Comparison of ENCODE assay signal across 8 cellular contexts in the genomic region with DNA sequence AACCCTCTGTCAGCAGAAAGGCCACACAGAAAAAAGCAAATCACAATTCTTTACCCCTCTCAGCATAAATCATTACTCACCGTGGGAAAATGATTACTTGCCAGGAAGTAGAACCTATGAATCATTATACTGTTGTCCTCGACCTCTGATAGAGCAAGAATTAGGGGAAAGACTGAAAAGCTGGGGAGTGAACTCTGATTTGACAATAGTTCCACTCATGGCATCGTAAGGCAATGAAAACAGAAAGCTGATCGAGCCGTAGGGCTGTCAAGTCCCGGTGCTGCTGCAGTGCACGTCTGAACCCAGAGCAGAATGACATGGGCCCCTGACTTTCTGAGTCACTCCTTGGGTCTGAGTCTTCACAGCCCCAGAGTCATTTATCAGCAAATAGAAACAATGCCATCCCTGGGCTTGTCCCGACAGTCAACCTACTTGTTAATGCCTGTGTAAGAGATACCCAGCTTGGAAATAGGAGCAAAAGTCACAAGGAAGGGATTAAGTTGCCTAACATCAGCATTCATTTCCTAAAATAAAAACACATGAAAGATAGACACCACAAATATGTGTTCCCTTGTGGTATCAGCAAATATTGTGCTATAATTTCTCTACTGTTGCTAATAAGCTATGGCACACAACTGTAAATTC.
A peak's percentile ranks its signal among the peaks of the same experiment; 100 is the strongest.
DNase-seq lines count a peak whose midpoint lies in the region; ATAC-seq and TF ChIP-seq lines count a peak whose summit lies in the region.

No MANE protein-coding gene starts in this region.

- peaks cover 0 to 60% (median 23%) of the 10 kb centered on the region in 4 donors for H3K4me1 ChIP-seq in tibial artery

- no peaks in the 10 kb centered on the region for H3K27me3 Mint-ChIP-seq in dendritic cell treated with granulocyte-macrophage colony-stimulating factor and Interleukin-4, amounts not matched to agents 40 ng/mL and 50 ng/mL, for 4 days

- no peaks in the 10 kb centered on the region for H3K9me3 ChIP-seq in tibial artery

- peak overlapping the region; percentile 9 to 11 for H3K4me3 ChIP-seq in tibial artery

- ATAC-seq in Right ventricle myocardium inferior (peak; percentile 31), HG02981 (IDR thresholded peaks at IDR 0.05; ENCODE audit: unreplicated experiment) (peak; percentile 38)

- H3K4me3 Mint-ChIP-seq in dendritic cell treated with granulocyte-macrophage colony-stimulating factor and Interleukin-4, amounts not matched to agents 40 ng/mL and 50 ng/mL, for 4 days, result peak overlapping the region; percentile 48

- no peaks in the 10 kb centered on the region for H3K27me3 ChIP-seq in tibial artery

- H3K36me3 ChIP-seq in tibial artery, result no peaks in the 10 kb centered on the region

- no peak for DNase-seq in Right ventricle myocardium inferior (ENCODE audit: missing footprints)
- DNase-seq in cardiac septum (ENCODE audit: low spot score), result no peak
- DNase-seq in RPMI7951 (ENCODE audit: low read depth), result peak; percentile 87
- peak; percentile 95 for DNase-seq in myocyte (ENCODE audit: low read depth)
- DNase-seq in tibial artery, result peak; percentile 27 to 71
- no peak for DNase-seq in posterior vena cava (ENCODE audit: low spot score)

- H3K4me1 Mint-ChIP-seq in dendritic cell treated with granulocyte-macrophage colony-stimulating factor and Interleukin-4, amounts not matched to agents 40 ng/mL and 50 ng/mL, for 4 days (ENCODE audit: low read depth), result peaks cover 58% of the 10 kb centered on the region

- peak overlapping the region; percentile 95 for H3K27ac Mint-ChIP-seq in dendritic cell treated with granulocyte-macrophage colony-stimulating factor and Interleukin-4, amounts not matched to agents 40 ng/mL and 50 ng/mL, for 4 days

- intact Hi-C loops in Right ventricle myocardium inferior (cut with DNase I) (no loop called here), cardiac septum (cut with DNase I) (no loop called here), tibial artery (cut with DNase I; ENCODE audit: low total_unique reads) (no loop called here), posterior vena cava (cut with DNase I) (no loop called here)
- intact Hi-C loops in dendritic cell treated with granulocyte-macrophage colony-stimulating factor and Interleukin-4, amounts not matched to agents 40 ng/mL and 50 ng/mL, for 4 days (cut with micrococcal nuclease), result loop anchor here (5.0 kb wide), 2 partner anchors 65 to 175 kb away; no protein-coding TSS in a partner anchor

- no peaks in the 10 kb centered on the region for H3K36me3 Mint-ChIP-seq in dendritic cell treated with granulocyte-macrophage colony-stimulating factor and Interleukin-4, amounts not matched to agents 40 ng/mL and 50 ng/mL, for 4 days (ENCODE audit: low read depth)

- H3K27ac ChIP-seq in tibial artery, result peak overlapping the region; percentile 47 to 58

- H3K9me3 Mint-ChIP-seq in dendritic cell treated with granulocyte-macrophage colony-stimulating factor and Interleukin-4, amounts not matched to agents 40 ng/mL and 50 ng/mL, for 4 days, result no peaks in the 10 kb centered on the region

- no peak for TF ChIP-seq CTCF in tibial artery (IDR thresholded peaks at IDR 0.05)

Comparison
In these comparisons a context has a peak if more than half of its experiments do, and no peak if none do; other contexts are left out.
1. DNase-seq: peak in RPMI7951 (single experiment), myocyte (single experiment) and tibial artery (2 of 2); none in Right ventricle myocardium inferior (single experiment), cardiac septum (single experiment) and posterior vena cava (single experiment).